In genomic region chr6:33673847-33674246, GRCh38 we compare ENCODE assay signal across 1 cellular context.
TF ChIP-seq lines count a peak whose summit lies in the region.

No MANE protein-coding gene starts in this region.

TF ChIP-seq in IMR-90, 13 proteins besides CTCF, POLR2A, EP300 and RAD21 (continued from another document):
- TF ChIP-seq NFE2L2 (IDR thresholded peaks at IDR 0.05; ENCODE audit: low read depth, low read length) (no peak), MAFK (IDR thresholded peaks at IDR 0.05; ENCODE audit: low read depth, low read length) (no peak), MXI1 (IDR thresholded peaks at IDR 0.05; ENCODE audit: borderline replicate concordance, low read depth, low read length) (no peak), RCOR1 (IDR thresholded peaks at IDR 0.05; ENCODE audit: insufficient replicate concordance, low read length) (no peak)
- TF ChIP-seq, protein P1, sequence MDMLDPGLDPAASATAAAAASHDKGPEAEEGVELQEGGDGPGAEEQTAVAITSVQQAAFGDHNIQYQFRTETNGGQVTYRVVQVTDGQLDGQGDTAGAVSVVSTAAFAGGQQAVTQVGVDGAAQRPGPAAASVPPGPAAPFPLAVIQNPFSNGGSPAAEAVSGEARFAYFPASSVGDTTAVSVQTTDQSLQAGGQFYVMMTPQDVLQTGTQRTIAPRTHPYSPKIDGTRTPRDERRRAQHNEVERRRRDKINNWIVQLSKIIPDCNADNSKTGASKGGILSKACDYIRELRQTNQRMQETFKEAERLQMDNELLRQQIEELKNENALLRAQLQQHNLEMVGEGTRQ (IDR thresholded peaks at IDR 0.05; ENCODE audit: low read depth, low read length): no peak
- TF ChIP-seq, protein P2, sequence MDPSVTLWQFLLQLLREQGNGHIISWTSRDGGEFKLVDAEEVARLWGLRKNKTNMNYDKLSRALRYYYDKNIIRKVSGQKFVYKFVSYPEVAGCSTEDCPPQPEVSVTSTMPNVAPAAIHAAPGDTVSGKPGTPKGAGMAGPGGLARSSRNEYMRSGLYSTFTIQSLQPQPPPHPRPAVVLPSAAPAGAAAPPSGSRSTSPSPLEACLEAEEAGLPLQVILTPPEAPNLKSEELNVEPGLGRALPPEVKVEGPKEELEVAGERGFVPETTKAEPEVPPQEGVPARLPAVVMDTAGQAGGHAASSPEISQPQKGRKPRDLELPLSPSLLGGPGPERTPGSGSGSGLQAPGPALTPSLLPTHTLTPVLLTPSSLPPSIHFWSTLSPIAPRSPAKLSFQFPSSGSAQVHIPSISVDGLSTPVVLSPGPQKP (IDR thresholded peaks at IDR 0.05; ENCODE audit: borderline replicate concordance, low read depth, low read length): no peak
